Comparison of ENCODE assay signal across 28 cellular contexts in genomic region chr9:136177224-136177623, GRCh38. TPM values are rescaled to one million over a fixed set of nuclear protein-coding genes. Genes with fewer than 3 reads are reported as not detected.
"Had no signal": no experiment of that assay in that cellular context is flagged by ENCODE, and none has a peak within 500 bp of the region (broad histone marks: within the 10 kb centered on the region; RNA-seq: fewer than 3 reads in every experiment).

No MANE protein-coding gene starts in this region.

- H3K9me3 ChIP-seq: left lung, lower lobe of right lung, stomach, thyroid gland, upper lobe of left lung, vagina had no signal

- H3K4me2 ChIP-seq: smooth muscle cell had no signal

- H3K4me3 Mint-ChIP-seq: activated CD4-positive, alpha-beta memory T cell treated with anti-CD3 and anti-CD28 coated beads, Interleukin-2, amount 10 ng/mL, durations not matched to agents 7 days and 5 days; activated CD4-positive, alpha-beta T cell treated with anti-CD3 and anti-CD28 coated beads, Interleukin-2, amount 10 ng/mL, durations not matched to agents 7 days and 5 days; activated naive CD4-positive, alpha-beta T cell treated with anti-CD3 and anti-CD28 coated beads, Interleukin-2, amount 50 U/mL, for 24 hours; activated naive CD8-positive, alpha-beta T cell treated with anti-CD3 and anti-CD28 coated beads, Interleukin-2, amount 50 U/mL, for 24 hours; activated T-cell treated with anti-CD3 and anti-CD28 coated beads, Interleukin-2, amount 50 U/mL, for 4 hours; natural killer cell; stimulated activated memory B cell treated with anti-CD40 and anti-IgM and Interleukin-4, amounts not matched to agents 10 μg/mL and 1 μg/mL and 100 μg/mL, for 72 hours; T-helper 2 cell treated with Interferon-gamma antibody and Interleukin-4, amounts not matched to agents 5 μg/mL and 100 μg/mL, for 36 hours had no signal

- H3K36me3 Mint-ChIP-seq: activated naive CD4-positive, alpha-beta T cell treated with anti-CD3 and anti-CD28 coated beads, Interleukin-2, amount 50 U/mL, for 24 hours; natural killer cell; stimulated activated memory B cell treated with anti-CD40 and anti-IgM and Interleukin-4, amounts not matched to agents 10 μg/mL and 1 μg/mL and 100 μg/mL, for 72 hours had no signal

- H3K4me1 ChIP-seq: left lung, lower lobe of right lung, stomach, thyroid gland, upper lobe of left lung, vagina had no signal

- H3K4me3 ChIP-seq: left lung, lower lobe of right lung, smooth muscle cell, stomach, thyroid gland, upper lobe of left lung, vagina had no signal

- ATAC-seq: activated naive CD8-positive, alpha-beta T cell treated with anti-CD3 and anti-CD28 coated beads, Interleukin-2, amount 50 U/mL, for 24 hours; activated T-cell treated with anti-CD3 and anti-CD28 coated beads, Interleukin-2, amount 50 U/mL, for 4 hours; esophagus mucosa; left lung; lower lobe of right lung; natural killer cell had no signal

- H3K27me3 Mint-ChIP-seq: activated CD4-positive, alpha-beta memory T cell treated with anti-CD3 and anti-CD28 coated beads, Interleukin-2, amount 10 ng/mL, durations not matched to agents 7 days and 5 days; activated CD4-positive, alpha-beta T cell treated with anti-CD3 and anti-CD28 coated beads, Interleukin-2, amount 10 ng/mL, durations not matched to agents 7 days and 5 days had no signal

- H3K9me3 Mint-ChIP-seq: activated CD4-positive, alpha-beta T cell treated with anti-CD3 and anti-CD28 coated beads, Interleukin-2, amount 10 ng/mL, durations not matched to agents 7 days and 5 days; activated naive CD4-positive, alpha-beta T cell treated with anti-CD3 and anti-CD28 coated beads, Interleukin-2, amount 50 U/mL, for 24 hours; activated naive CD8-positive, alpha-beta T cell treated with anti-CD3 and anti-CD28 coated beads, Interleukin-2, amount 50 U/mL, for 24 hours; activated T-cell treated with anti-CD3 and anti-CD28 coated beads, Interleukin-2, amount 50 U/mL, for 4 hours; activated T-helper 2 cell treated with anti-CD3 and anti-CD28 coated beads, Interferon-gamma antibody, Interleukin-2, Interleukin-4, amounts not matched to agents 10 μg/mL and 5 μg/mL and 100 μg/mL, durations not matched to agents 14 hours and 24 hours and 36 hours; natural killer cell; stimulated activated memory B cell treated with anti-CD40 and anti-IgM and Interleukin-4, amounts not matched to agents 10 μg/mL and 1 μg/mL and 100 μg/mL, for 72 hours; T-helper 2 cell treated with Interferon-gamma antibody and Interleukin-4, amounts not matched to agents 5 μg/mL and 100 μg/mL, for 36 hours had no signal

- H3K27me3 ChIP-seq: thyroid gland, upper lobe of left lung, vagina had no signal

- H3K4me1 Mint-ChIP-seq: activated CD4-positive, alpha-beta memory T cell treated with anti-CD3 and anti-CD28 coated beads, Interleukin-2, amount 10 ng/mL, durations not matched to agents 7 days and 5 days; activated CD4-positive, alpha-beta T cell treated with anti-CD3 and anti-CD28 coated beads, Interleukin-2, amount 10 ng/mL, durations not matched to agents 7 days and 5 days; activated naive CD4-positive, alpha-beta T cell treated with anti-CD3 and anti-CD28 coated beads, Interleukin-2, amount 50 U/mL, for 24 hours; activated naive CD8-positive, alpha-beta T cell treated with anti-CD3 and anti-CD28 coated beads, Interleukin-2, amount 50 U/mL, for 24 hours; natural killer cell; stimulated activated memory B cell treated with anti-CD40 and anti-IgM and Interleukin-4, amounts not matched to agents 10 μg/mL and 1 μg/mL and 100 μg/mL, for 72 hours had no signal

- H3K36me3 ChIP-seq: left lung, lower lobe of right lung, stomach, thyroid gland, upper lobe of left lung, vagina had no signal

- DNase-seq: activated CD4-positive, alpha-beta memory T cell treated with anti-CD3 and anti-CD28 coated beads, Interleukin-2, amount 10 ng/mL, durations not matched to agents 7 days and 5 days; activated CD4-positive, alpha-beta T cell treated with anti-CD3 and anti-CD28 coated beads, Interleukin-2, amount 10 ng/mL, durations not matched to agents 7 days and 5 days; activated CD4-positive, CD25-positive, alpha-beta regulatory T cell treated with anti-CD3 and anti-CD28 coated beads, Interleukin-2, amount 50 U/mL, for 72 hours; activated naive CD8-positive, alpha-beta T cell treated with anti-CD3 and anti-CD28 coated beads, Interleukin-2, amount 50 U/mL, for 24 hours; activated T-cell treated with anti-CD3 and anti-CD28 coated beads, Interleukin-2, amount 50 U/mL, for 4 hours; foreskin fibroblast; kidney glomerular epithelial cell; left lung; lower lobe of right lung; mesendoderm; natural killer cell; retina; stimulated activated CD4-positive, alpha-beta T cell treated with anti-CD3 and anti-CD28 coated beads, Interleukin-1b, Interleukin-23, amount 100 ng/mL, for 48 hours; stimulated activated CD4-positive, alpha-beta T cell treated with anti-CD3 and anti-CD28 coated beads, Interleukin-4, amount 100 ng/mL, for 4 hours; stimulated activated CD8-positive, alpha-beta memory T cell treated with anti-CD3 and anti-CD28 coated beads, Interleukin-4, amount 100 ng/mL, for 48 hours; stomach; T-helper 1 cell; thyroid gland had no signal

- H3K27ac Mint-ChIP-seq: activated CD4-positive, alpha-beta memory T cell treated with anti-CD3 and anti-CD28 coated beads, Interleukin-2, amount 10 ng/mL, durations not matched to agents 7 days and 5 days; activated CD4-positive, alpha-beta T cell treated with anti-CD3 and anti-CD28 coated beads, Interleukin-2, amount 10 ng/mL, durations not matched to agents 7 days and 5 days; activated naive CD4-positive, alpha-beta T cell treated with anti-CD3 and anti-CD28 coated beads, Interleukin-2, amount 50 U/mL, for 24 hours; activated naive CD8-positive, alpha-beta T cell treated with anti-CD3 and anti-CD28 coated beads, Interleukin-2, amount 50 U/mL, for 24 hours; activated T-helper 2 cell treated with anti-CD3 and anti-CD28 coated beads, Interferon-gamma antibody, Interleukin-2, Interleukin-4, amounts not matched to agents 10 μg/mL and 5 μg/mL and 100 μg/mL, durations not matched to agents 14 hours and 24 hours and 36 hours; natural killer cell; stimulated activated memory B cell treated with anti-CD40 and anti-IgM and Interleukin-4, amounts not matched to agents 10 μg/mL and 1 μg/mL and 100 μg/mL, for 72 hours; T-helper 2 cell treated with Interferon-gamma antibody and Interleukin-4, amounts not matched to agents 5 μg/mL and 100 μg/mL, for 36 hours had no signal

- H3K27ac ChIP-seq: left lung, lower lobe of right lung, stomach, thyroid gland, upper lobe of left lung, vagina had no signal

RNA-seq across cellular contexts. Expression of gene LHX3, which starts 27.7 kb away (rescaled TPM):
- total RNA-seq: activated CD4-positive, alpha-beta T cell treated with anti-CD3 and anti-CD28 coated beads, Interleukin-2, amount 10 ng/mL, durations not matched to agents 7 days and 5 days; activated T-helper 2 cell treated with anti-CD3 and anti-CD28 coated beads, Interferon-gamma antibody, Interleukin-2, Interleukin-4, amounts not matched to agents 10 μg/mL and 5 μg/mL and 100 μg/mL, durations not matched to agents 14 hours and 24 hours and 36 hours; left lung; lower lobe of right lung; mononuclear cell; osteoblast; smooth muscle cell; stomach; thyroid gland; vagina had no signal
- polyA plus RNA-seq: smooth muscle cell, stomach had no signal
